1 cellular context compared by ENCODE assay signal in genomic region chr13:113210834-113211233, GRCh38.
TF ChIP-seq lines count a peak whose summit lies in the region.

No MANE protein-coding gene starts in this region.

TF ChIP-seq in GM23338, 12 proteins besides CTCF, POLR2A, EP300 and RAD21 (continued from another document):
- no peak for TF ChIP-seq ZNF462 (CRISPR knock-in tag; IDR thresholded peaks at IDR 0.05)
